In genomic region chr2:74942263-74942662, GRCh38 we compare ENCODE assay signal across 30 cellular contexts.
"Had no signal": no experiment of that assay in that cellular context is flagged by ENCODE, and none has a peak within 500 bp of the region (broad histone marks: within the 10 kb centered on the region; RNA-seq: fewer than 3 reads in every experiment).

No MANE protein-coding gene starts in this region.

- H3K79me2 ChIP-seq: hepatocyte had no signal

- H3K27me3 Mint-ChIP-seq: progenitor cell of endocrine pancreas had no signal

- H3K27me3 ChIP-seq: hepatocyte, left lung, ovary, stomach, testis, thyroid gland, transverse colon, upper lobe of left lung, vagina had no signal

- ATAC-seq: left colon; left lung; lower lobe of right lung; natural killer cell; right cardiac atrium; sciatic nerve; stimulated activated naive B cell treated with anti-CD40 and anti-IgM and Interleukin-4, amounts not matched to agents 10 μg/mL and 1 μg/mL and 100 μg/mL, for 72 hours; stimulated activated naive CD8-positive, alpha-beta T cell treated with anti-CD3 and anti-CD28 coated beads, Interleukin-15, Interleukin-2, amounts not matched to agents 100 U/mL and 50 U/mL, for 24 hours had no signal

- H3K9me3 Mint-ChIP-seq: immature natural killer cell; natural killer cell; stimulated activated naive B cell treated with anti-CD40 and anti-IgM and Interleukin-4, amounts not matched to agents 10 μg/mL and 1 μg/mL and 100 μg/mL, for 72 hours had no signal

- H3K4me3 Mint-ChIP-seq: immature natural killer cell; mesothelial cell of epicardium; naive B cell; natural killer cell; nephron progenitor cell; stimulated activated naive B cell treated with anti-CD40 and anti-IgM and Interleukin-4, amounts not matched to agents 10 μg/mL and 1 μg/mL and 100 μg/mL, for 72 hours had no signal

- H3K27ac ChIP-seq: hepatocyte, left lung, lower lobe of right lung, ovary, skin epidermis, stomach, testis, thyroid gland, transverse colon, upper lobe of left lung, vagina had no signal

- H3K36me3 Mint-ChIP-seq: immature natural killer cell, naive B cell, natural killer cell had no signal

- DNase-seq: immature natural killer cell; kidney; left colon; left lung; lower lobe of right lung; mammary epithelial cell; mesenchymal stem cell; naive B cell; natural killer cell; nephron progenitor cell; ovary; retina; right cardiac atrium; stimulated activated CD4-positive, alpha-beta T cell treated with anti-CD3 and anti-CD28 coated beads, Interleukin-12 subunit alpha, Interleukin-12 subunit beta, amount 100 ng/mL, for 4 hours; stimulated activated CD4-positive, alpha-beta T cell treated with anti-CD3 and anti-CD28 coated beads, Interleukin-15, amount 100 ng/mL, for 24 hours; stimulated activated CD4-positive, alpha-beta T cell treated with anti-CD3 and anti-CD28 coated beads, Interleukin-2, amount 100 ng/mL, for 24 hours; stimulated activated CD4-positive, alpha-beta T cell treated with anti-CD3 and anti-CD28 coated beads, Interleukin-4, amount 100 ng/mL, for 1 hour; stimulated activated naive B cell treated with anti-CD40 and anti-IgM and Interleukin-4, amounts not matched to agents 10 μg/mL and 1 μg/mL and 100 μg/mL, for 72 hours; stimulated activated naive CD8-positive, alpha-beta T cell treated with anti-CD3 and anti-CD28 coated beads, Interleukin-15, Interleukin-2, amounts not matched to agents 100 U/mL and 50 U/mL, for 24 hours; stomach; testis; thyroid gland; transverse colon; upper lobe of left lung had no signal

- H3K4me1 ChIP-seq: left lung, lower lobe of right lung, stomach, testis, thyroid gland, upper lobe of left lung, vagina had no signal

- H2AFZ ChIP-seq: hepatocyte had no signal

- H3K27ac Mint-ChIP-seq: immature natural killer cell; mesothelial cell of epicardium; naive B cell; natural killer cell; nephron progenitor cell; progenitor cell of endocrine pancreas; stimulated activated naive B cell treated with anti-CD40 and anti-IgM and Interleukin-4, amounts not matched to agents 10 μg/mL and 1 μg/mL and 100 μg/mL, for 72 hours had no signal

- H3K4me3 ChIP-seq: hepatocyte, left lung, lower lobe of right lung, ovary, skin epidermis, stomach, testis, thyroid gland, transverse colon, upper lobe of left lung, vagina had no signal

- H3K9me3 ChIP-seq: left lung, lower lobe of right lung, ovary, stomach, testis, thyroid gland, transverse colon, upper lobe of left lung, vagina had no signal

- H3K4me1 Mint-ChIP-seq: immature natural killer cell, mesothelial cell of epicardium, natural killer cell, nephron progenitor cell had no signal

- H3K4me2 ChIP-seq: hepatocyte had no signal

- H3K36me3 ChIP-seq: left lung, lower lobe of right lung, ovary, stomach, thyroid gland, transverse colon, upper lobe of left lung, vagina had no signal
